Comparison of ENCODE assay signal across 23 cellular contexts in genomic region chr1:234009668-234010067, GRCh38.
"Had no signal": no experiment of that assay in that cellular context is flagged by ENCODE, and none has a peak within 500 bp of the region (broad histone marks: within the 10 kb centered on the region; RNA-seq: fewer than 3 reads in every experiment).

No MANE protein-coding gene starts in this region.

- H3K4me3 ChIP-seq: colonic mucosa, coronary artery, dorsolateral prefrontal cortex, esophagus muscularis mucosa, esophagus squamous epithelium, gastrocnemius medialis, gastroesophageal sphincter, heart left ventricle, heart right ventricle had no signal

- H3K36me3 ChIP-seq: colonic mucosa, esophagus muscularis mucosa, esophagus squamous epithelium, gastrocnemius medialis, gastroesophageal sphincter, heart left ventricle, heart right ventricle had no signal

- H3K4me1 ChIP-seq: colonic mucosa, esophagus muscularis mucosa, esophagus squamous epithelium, gastrocnemius medialis, gastroesophageal sphincter, heart left ventricle, heart right ventricle had no signal

- H3K9me3 ChIP-seq: colonic mucosa, esophagus squamous epithelium, gastrocnemius medialis, gastroesophageal sphincter had no signal

- H3K27ac ChIP-seq: colonic mucosa, coronary artery, dorsolateral prefrontal cortex, epithelial cell of prostate, esophagus muscularis mucosa, esophagus squamous epithelium, foreskin keratinocyte, gastrocnemius medialis, gastroesophageal sphincter, heart left ventricle, heart right ventricle had no signal

- DNase-seq: colonic mucosa; cortex of kidney; dermis blood vessel endothelial cell; dorsolateral prefrontal cortex; effector CD4-positive, alpha-beta T cell; effector CD8-positive, alpha-beta T cell; effector memory CD4-positive, alpha-beta T cell; effector memory CD8-positive, alpha-beta T cell; endodermal cell; erythroblast; esophagus squamous epithelium; foreskin fibroblast; foreskin keratinocyte; foreskin melanocyte; gastrocnemius medialis; glutamatergic neuron; head of caudate nucleus; heart left ventricle; heart right ventricle had no signal
